ENCODE assay signal across 8 cellular contexts in the genomic region with DNA sequence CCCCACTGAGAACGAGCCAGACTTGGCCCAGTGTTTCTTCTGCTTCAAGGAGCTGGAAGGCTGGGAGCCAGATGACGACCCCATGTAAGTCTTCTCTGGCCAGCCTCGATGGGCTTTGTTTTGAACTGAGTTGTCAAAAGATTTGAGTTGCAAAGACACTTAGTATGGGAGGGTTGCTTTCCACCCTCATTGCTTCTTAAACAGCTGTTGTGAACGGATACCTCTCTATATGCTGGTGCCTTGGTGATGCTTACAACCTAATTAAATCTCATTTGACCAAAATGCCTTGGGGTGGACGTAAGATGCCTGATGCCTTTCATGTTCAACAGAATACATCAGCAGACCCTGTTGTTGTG. TPM values are rescaled to one million over a fixed set of nuclear protein-coding genes. Genes with fewer than 3 reads are reported as not detected.
A peak's percentile ranks its signal among the peaks of the same experiment; 100 is the strongest.
DNase-seq lines count a peak whose midpoint lies in the region; ATAC-seq, FAIRE-seq and TF ChIP-seq lines count a peak whose summit lies in the region.

No MANE protein-coding gene starts in this region.

- H3K27ac Mint-ChIP-seq in HFFc6 (peak overlapping the region; percentile 91), astrocyte (ENCODE audit: unreplicated experiment) (no peak overlapping the region), memory B cell (no peak overlapping the region)

- peaks cover 4% of the 10 kb centered on the region for H3K4me1 ChIP-seq in A673 (ENCODE audit: insufficient read depth, low read length, poor library complexity, severe bottlenecking)
- H3K4me1 ChIP-seq in astrocyte (ENCODE audit: insufficient read depth, low read length): peaks cover 6% of the 10 kb centered on the region
- H3K4me1 ChIP-seq in prostate gland (replicated peaks): no peaks in the 10 kb centered on the region

- POLR2A ChIA-PET in A673 (lab: Charles Lee; ENCODE audit: low non-redundant PET): no interaction called here

- no peaks in the 10 kb centered on the region for H4K20me1 ChIP-seq in astrocyte (ENCODE audit: insufficient read depth, low read length)

- H3K9me3 ChIP-seq in A673 (ENCODE audit: low read depth, low read length, poor library complexity, severe bottlenecking) (no peaks in the 10 kb centered on the region), astrocyte (ENCODE audit: insufficient read depth, low read depth, low read length) (no peaks in the 10 kb centered on the region), prostate gland (no peaks in the 10 kb centered on the region)

- H3K4me3 ChIP-seq in A673 (ENCODE audit: low read depth, low read length, poor library complexity, severe bottlenecking) (peak overlapping the region; percentile 98), astrocyte (ENCODE audit: insufficient read depth, low read depth, low read length) (peak overlapping the region; percentile 75), prostate gland (no peak overlapping the region)

- H3K27me3 Mint-ChIP-seq in HFFc6 (ENCODE audit: insufficient read depth): peaks cover 4% of the 10 kb centered on the region
- H3K27me3 Mint-ChIP-seq in astrocyte (ENCODE audit: low read depth, unreplicated experiment): no peaks in the 10 kb centered on the region
- H3K27me3 Mint-ChIP-seq in memory B cell: peaks cover 2% of the 10 kb centered on the region

- WGBS in prostate gland: 10% methylated on average over 5 of the region's 5 CpGs

- no peaks in the 10 kb centered on the region for H3K9me3 Mint-ChIP-seq in HFFc6
- H3K9me3 Mint-ChIP-seq in astrocyte (ENCODE audit: unreplicated experiment): no peaks in the 10 kb centered on the region
- H3K9me3 Mint-ChIP-seq in memory B cell: no peaks in the 10 kb centered on the region

- peaks cover 3% of the 10 kb centered on the region; the same call in 1 of the 2 replicates for H3K36me3 Mint-ChIP-seq in HFFc6 (ENCODE audit: low read depth)
- H3K36me3 Mint-ChIP-seq in astrocyte (ENCODE audit: low read depth, unreplicated experiment): no peaks in the 10 kb centered on the region
- no peaks in the 10 kb centered on the region for H3K36me3 Mint-ChIP-seq in memory B cell

- H3K27me3 ChIP-seq in A673 (replicated peaks; ENCODE audit: insufficient read depth, low read depth, low read length, poor library complexity): no peaks in the 10 kb centered on the region
- no peaks in the 10 kb centered on the region for H3K27me3 ChIP-seq in astrocyte (ENCODE audit: insufficient read depth, low read length)
- H3K27me3 ChIP-seq in prostate gland (replicated peaks; ENCODE audit: insufficient read depth): no peaks in the 10 kb centered on the region

- no peak for TF ChIP-seq POLR2A in prostate gland (IDR thresholded peaks at IDR 0.05)

- CTCF ChIA-PET in A673 (lab: Charles Lee): no interaction called here

- H3K27ac ChIP-seq in A673 (ENCODE audit: low read depth, low read length, poor library complexity, severe bottlenecking) (peak overlapping the region; percentile 96), astrocyte (ENCODE audit: low read depth, low read length) (peak overlapping the region; percentile 84), prostate gland (no peak overlapping the region)

- peak overlapping the region; percentile 95 for H2AFZ ChIP-seq in astrocyte (ENCODE audit: low read depth, low read length)

- H3K4me3 Mint-ChIP-seq in HFFc6: peak overlapping the region; percentile 96
- H3K4me3 Mint-ChIP-seq in astrocyte (ENCODE audit: unreplicated experiment): peak overlapping the region; percentile 84
- H3K4me3 Mint-ChIP-seq in memory B cell: peak overlapping the region; percentile 63

- H3K9ac ChIP-seq in astrocyte (ENCODE audit: low read length): peak overlapping the region; percentile 90

- H3K79me2 ChIP-seq in astrocyte (ENCODE audit: insufficient read depth, low read length): peaks cover 38% of the 10 kb centered on the region

- ATAC-seq in memory B cell (ENCODE audit: low read depth) (no peak), GM21576 (IDR thresholded peaks at IDR 0.05; ENCODE audit: unreplicated experiment) (no peak), GM21526 (IDR thresholded peaks at IDR 0.05; ENCODE audit: low FRiP score, unreplicated experiment) (no peak)

- H3K4me2 ChIP-seq in astrocyte (ENCODE audit: low read length): peak overlapping the region; percentile 94

- TF ChIP-seq CTCF in A673 (conservative IDR thresholded peaks at IDR 0.05; ENCODE audit: low read depth, low read length) (no peak), HFFc6 (IDR thresholded peaks at IDR 0.05) (no peak), astrocyte (IDR thresholded peaks at IDR 0.05; ENCODE audit: insufficient read depth, low read depth, low read length) (no peak), prostate gland (IDR thresholded peaks at IDR 0.05) (no peak)

- FAIRE-seq in astrocyte (lab: Jason Lieb, UNC): no peak

- H3K4me1 Mint-ChIP-seq in HFFc6 (ENCODE audit: low read depth): peaks cover 12% of the 10 kb centered on the region
- peaks cover 6% of the 10 kb centered on the region for H3K4me1 Mint-ChIP-seq in astrocyte (ENCODE audit: low read depth, unreplicated experiment)
- H3K4me1 Mint-ChIP-seq in memory B cell: peaks cover 2% of the 10 kb centered on the region

- DNase-seq in A673 (ENCODE audit: low spot score) (peak; percentile 27), HFFc6 (no peak), astrocyte (ENCODE audit: low read depth) (no peak), memory B cell (ENCODE audit: low spot score in 2 of 2) (no peak), DMS114 treated with DMSO at 0.1 percent for 48 hours (lab: John Stamatoyannopoulos, UW; ENCODE audit: unreplicated experiment) (no peak), prostate gland (ENCODE audit: low spot score) (no peak)

- TSS peak; percentile 61 for BruUV-seq in A673 (replicated peaks; lab: Mats Ljungman, UMichigan)

- peaks cover 27% of the 10 kb centered on the region for H3K36me3 ChIP-seq in A673 (ENCODE audit: insufficient read depth, low read length, poor library complexity, severe bottlenecking)
- H3K36me3 ChIP-seq in astrocyte (ENCODE audit: insufficient read depth, low read length): no peaks in the 10 kb centered on the region
- H3K36me3 ChIP-seq in prostate gland: no peaks in the 10 kb centered on the region

- intact Hi-C loops in A673 (cut with micrococcal nuclease; ENCODE audit: unreplicated experiment) (no loop called here), prostate gland (cut with DNase I) (no loop called here)

RNA-seq across cellular contexts. Expression of a gene that starts 0.6 kb away (rescaled TPM):
- total RNA-seq in A673 (2021) (158 and 160 TPM in 2 replicates), astrocyte (3.3 and 5.8 TPM in 2 replicates), prostate gland (1 to 10 TPM; 4.6 to 7.0 TPM)
- 10 to 100 TPM; 41.8 to 89.7 (median 83.3) TPM for total RNA-seq in HFFc6 (2021; fragmentation: NEBNext Ultra II Directional; extraction: Animal tissue kit (Norgen Biotek cat#: 25700))

RNA-seq across cellular contexts. Expression of a gene that starts 16.7 kb away (rescaled TPM):
- total RNA-seq in A673 (2021) (not detected in 2 replicates), astrocyte (not detected in 2 replicates), prostate gland (not detected)
- not detected for total RNA-seq in HFFc6 (2021; fragmentation: NEBNext Ultra II Directional; extraction: Animal tissue kit (Norgen Biotek cat#: 25700))

RNA-seq across cellular contexts. Expression of a gene that starts 27.5 kb away (rescaled TPM):
- total RNA-seq in A673 (2021) (64.1 and 65.0 TPM in 2 replicates), astrocyte (48.5 and 53.7 TPM in 2 replicates), prostate gland (100 to 1,000 TPM; 116 to 122 TPM)
- 10 to 100 TPM; 23.0 to 32.9 (median 26.2) TPM for total RNA-seq in HFFc6 (2021; fragmentation: NEBNext Ultra II Directional; extraction: Animal tissue kit (Norgen Biotek cat#: 25700))

RNA-seq across cellular contexts. Expression of a gene that starts 27.8 kb away (rescaled TPM):
- total RNA-seq in A673 (2021) (133 and 136 TPM in 2 replicates), astrocyte (5.2 and 7.5 TPM in 2 replicates), prostate gland (10 to 100 TPM; 10.8 to 11.2 TPM)
- 100 to 1,000 TPM in 4 of 6 experiments, 10 to 100 TPM in 2; 75.8 to 145 (median 136) TPM for total RNA-seq in HFFc6 (2021; fragmentation: NEBNext Ultra II Directional; extraction: Animal tissue kit (Norgen Biotek cat#: 25700))

RNA-seq across cellular contexts. Expression of a gene that starts 46.3 kb away (rescaled TPM):
- 55.3 and 59.7 TPM in 2 replicates for total RNA-seq in A673 (2021)
- 100 to 1,000 TPM in 1 of 6 experiments, 10 to 100 TPM in 5; 44.6 to 104 (median 54.7) TPM for total RNA-seq in HFFc6 (2021; fragmentation: NEBNext Ultra II Directional; extraction: Animal tissue kit (Norgen Biotek cat#: 25700))
- 75.0 and 82.2 TPM in 2 replicates for total RNA-seq in astrocyte
- total RNA-seq in prostate gland: 100 to 1,000 TPM; 133 to 284 TPM

Comparison
In these comparisons a context has a peak if more than half of its experiments do, and no peak if none do; other contexts are left out.
1. H3K27ac ChIP-seq: peak in A673 (single experiment) and astrocyte (single experiment); none in prostate gland (0 of 2).
2. H3K4me3 ChIP-seq: peak in A673 (single experiment) and astrocyte (single experiment); none in prostate gland (0 of 2).
3. Peak in every context shown above with its lines, with median percentiles within 50 percentile points of each other: H3K4me3 Mint-ChIP-seq.